22 cellular contexts compared by ENCODE assay signal in genomic region chr1:107145637-107146036, GRCh38. TPM values are rescaled to one million over a fixed set of nuclear protein-coding genes. Genes with fewer than 3 reads are reported as not detected.
"Had no signal": no experiment of that assay in that cellular context is flagged by ENCODE, and none has a peak within 500 bp of the region (broad histone marks: within the 10 kb centered on the region; RNA-seq: fewer than 3 reads in every experiment).

No MANE protein-coding gene starts in this region.

- H3K9me3 ChIP-seq: heart left ventricle, neutrophil, psoas muscle, testis, tibial nerve, upper lobe of right lung, vagina had no signal

- H3K27ac ChIP-seq: heart left ventricle, neutrophil, psoas muscle, testis, tibial nerve, upper lobe of right lung, vagina had no signal

- H3K4me1 ChIP-seq: testis, vagina had no signal

- FAIRE-seq: frontal cortex had no signal

- H3K4me3 ChIP-seq: heart left ventricle, psoas muscle, testis, tibial nerve, upper lobe of right lung, vagina had no signal

- H3K27me3 ChIP-seq: testis, vagina had no signal

- ATAC-seq: esophagus mucosa; heart left ventricle; left colon; naive thymus-derived CD4-positive, alpha-beta T cell; psoas muscle; sciatic nerve; stimulated activated naive B cell treated with anti-CD40 and anti-IgM and Interleukin-4, amounts not matched to agents 10 μg/mL and 1 μg/mL and 100 μg/mL, for 72 hours; stimulated activated naive CD8-positive, alpha-beta T cell treated with anti-CD3 and anti-CD28 coated beads, Interleukin-15, amount 100 ng/mL, for 72 hours; upper lobe of right lung had no signal

- DNase-seq: effector CD4-positive, alpha-beta T cell; endodermal cell; heart left ventricle; hippocampal formation; left colon; naive thymus-derived CD4-positive, alpha-beta T cell; psoas muscle; retina; stimulated activated CD4-positive, alpha-beta T cell treated with anti-CD3 and anti-CD28 coated beads, Interleukin-2, amount 100 ng/mL, for 24 hours; stimulated activated CD4-positive, alpha-beta T cell treated with anti-CD3 and anti-CD28 coated beads, Interleukin-4, amount 100 ng/mL, for 4 hours; stimulated activated naive B cell treated with anti-CD40 and anti-IgM and Interleukin-4, amounts not matched to agents 10 μg/mL and 1 μg/mL and 100 μg/mL, for 72 hours; stimulated activated naive CD8-positive, alpha-beta T cell treated with anti-CD3 and anti-CD28 coated beads, Interleukin-15, amount 100 ng/mL, for 72 hours; testis; upper lobe of right lung had no signal

- H3K36me3 ChIP-seq: heart left ventricle, neutrophil, tibial nerve, upper lobe of right lung, vagina had no signal

RNA-seq across cellular contexts. Expression of gene NTNG1, which starts 4.8 kb away (rescaled TPM):
- total RNA-seq: lung microvascular endothelial cell; mesenteric fat pad; naive thymus-derived CD4-positive, alpha-beta T cell had no signal
